ENCODE assay signal across 1 cellular context in genomic region chr11:67630230-67630942, GRCh38.
A peak's percentile ranks its signal among the peaks of the same experiment; 100 is the strongest.
TF ChIP-seq lines count a peak whose summit lies in the region.

No MANE protein-coding gene starts in this region.

TF ChIP-seq in IMR-90, 13 proteins besides CTCF, POLR2A, EP300 and RAD21 (continued from another document):
- TF ChIP-seq FOS (IDR thresholded peaks at IDR 0.05; ENCODE audit: low read depth, low read length) (no peak), RFX5 (IDR thresholded peaks at IDR 0.05; ENCODE audit: low read depth, low read length) (no peak), ELK1 (IDR thresholded peaks at IDR 0.05; ENCODE audit: borderline replicate concordance, low read depth, low read length) (no peak), BHLHE40 (IDR thresholded peaks at IDR 0.05; ENCODE audit: low read depth, low read length) (no peak), SMC3 (IDR thresholded peaks at IDR 0.05; ENCODE audit: low read depth, low read length) (peak; percentile 47), MAZ (IDR thresholded peaks at IDR 0.05; ENCODE audit: borderline replicate concordance, low read depth, low read length) (peak; percentile 75; the same call in 1 of the 2 replicates), CEBPB (IDR thresholded peaks at IDR 0.05; ENCODE audit: low read depth, low read length) (no peak), MAFK (IDR thresholded peaks at IDR 0.05; ENCODE audit: low read depth, low read length) (no peak), NFE2L2 (IDR thresholded peaks at IDR 0.05; ENCODE audit: low read depth, low read length) (no peak), CHD1 (IDR thresholded peaks at IDR 0.05; ENCODE audit: low read depth, low read length) (no peak)
- TF ChIP-seq, protein P1, sequence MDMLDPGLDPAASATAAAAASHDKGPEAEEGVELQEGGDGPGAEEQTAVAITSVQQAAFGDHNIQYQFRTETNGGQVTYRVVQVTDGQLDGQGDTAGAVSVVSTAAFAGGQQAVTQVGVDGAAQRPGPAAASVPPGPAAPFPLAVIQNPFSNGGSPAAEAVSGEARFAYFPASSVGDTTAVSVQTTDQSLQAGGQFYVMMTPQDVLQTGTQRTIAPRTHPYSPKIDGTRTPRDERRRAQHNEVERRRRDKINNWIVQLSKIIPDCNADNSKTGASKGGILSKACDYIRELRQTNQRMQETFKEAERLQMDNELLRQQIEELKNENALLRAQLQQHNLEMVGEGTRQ (IDR thresholded peaks at IDR 0.05; ENCODE audit: low read depth, low read length): no peak
